1 cellular context compared by ENCODE assay signal in the genomic region with DNA sequence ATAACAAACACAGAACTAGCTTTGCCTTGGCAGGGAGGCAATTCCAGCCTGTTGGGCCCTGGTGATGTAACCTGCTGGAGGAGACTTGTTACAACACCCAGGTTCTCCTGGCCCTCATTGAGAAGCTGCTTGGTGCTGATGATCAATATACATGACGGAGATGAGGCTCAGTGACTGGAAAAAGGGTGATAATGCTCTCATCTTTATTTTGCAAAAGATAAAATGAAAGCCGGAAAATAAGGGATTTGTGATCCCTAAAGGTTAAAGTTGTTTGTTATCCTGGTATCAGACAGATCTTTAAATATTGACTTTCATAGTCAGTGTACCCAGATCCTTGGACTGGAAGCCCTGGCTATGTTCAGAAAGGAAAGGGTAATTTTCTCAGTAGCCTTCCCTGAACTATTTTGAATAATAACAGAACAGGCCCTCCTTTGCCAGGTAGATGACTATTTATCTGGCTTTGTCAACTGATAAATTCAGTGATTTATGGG.
TF ChIP-seq lines count a peak whose summit lies in the region.

No MANE protein-coding gene starts in this region.

TF ChIP-seq in HepG2, 621 proteins besides CTCF, POLR2A, EP300 and RAD21 (continued from another document and continues in another):
- TF ChIP-seq HMGXB3 (CRISPR knock-in tag; IDR thresholded peaks at IDR 0.05; ENCODE audit: borderline replicate concordance) (no peak), TEAD2 (CRISPR knock-in tag; IDR thresholded peaks at IDR 0.05) (no peak), ZNF337 (CRISPR knock-in tag; IDR thresholded peaks at IDR 0.05; ENCODE audit: borderline replicate concordance, low read depth) (no peak), ISL2 (CRISPR knock-in tag; IDR thresholded peaks at IDR 0.05) (peak; percentile 78; the same call in 1 of the 2 replicates), SALL1 (CRISPR knock-in tag; IDR thresholded peaks at IDR 0.05) (peak; percentile 40; the same call in 1 of the 2 replicates), TCF7 (IDR thresholded peaks at IDR 0.05; ENCODE audit: low read depth) (peak; percentile 78), THYN1 (CRISPR knock-in tag; IDR thresholded peaks at IDR 0.05; ENCODE audit: borderline replicate concordance, low read depth) (no peak), ZNF503 (CRISPR knock-in tag; IDR thresholded peaks at IDR 0.05) (peak; percentile 68; the same call in 1 of the 2 replicates), SALL2 (CRISPR knock-in tag; IDR thresholded peaks at IDR 0.05) (no peak), STAT6 (CRISPR knock-in tag; IDR thresholded peaks at IDR 0.05; ENCODE audit: borderline replicate concordance) (no peak), SMAD9 (CRISPR knock-in tag; IDR thresholded peaks at IDR 0.05) (no peak), FOXA1 (IDR thresholded peaks at IDR 0.05) (0 out of 2 replicates have a peak, but pooled peaks have one; percentile 26), FOXA1 (CRISPR knock-in tag; IDR thresholded peaks at IDR 0.05) (peak; percentile 49; the same call in 1 of the 2 replicates), HDAC2 (CRISPR knock-in tag; IDR thresholded peaks at IDR 0.05) (peak; percentile 18; the same call in 1 of the 2 replicates), SOX13 (IDR thresholded peaks at IDR 0.05) (no peak), SOX13 (CRISPR knock-in tag; conservative IDR thresholded peaks at IDR 0.05 in 1 of 2, IDR thresholded peaks at IDR 0.05 in 1 of 2) (peak in 1 of 2 experiments; percentile 70; a peak in 2 of 4 replicates), ZNF788 (CRISPR knock-in tag; IDR thresholded peaks at IDR 0.05; ENCODE audit: borderline replicate concordance) (no peak), HOXA3 (CRISPR knock-in tag; IDR thresholded peaks at IDR 0.05) (peak; percentile 20; the same call in 1 of the 2 replicates), ZBTB20 (CRISPR knock-in tag; IDR thresholded peaks at IDR 0.05; ENCODE audit: borderline replicate concordance, low read depth) (no peak), PAF1 (CRISPR knock-in tag; IDR thresholded peaks at IDR 0.05) (no peak), NCOA2 (CRISPR knock-in tag; IDR thresholded peaks at IDR 0.05) (peak; percentile 64; the same call in 1 of the 2 replicates), NFYC (CRISPR knock-in tag; IDR thresholded peaks at IDR 0.05) (no peak), SOX5 (CRISPR knock-in tag; IDR thresholded peaks at IDR 0.05; ENCODE audit: borderline replicate concordance) (peak; percentile 62), ZNF451 (CRISPR knock-in tag; IDR thresholded peaks at IDR 0.05) (no peak), ATF2 (CRISPR knock-in tag; IDR thresholded peaks at IDR 0.05) (peak; percentile 19; the same call in 1 of the 2 replicates), CBFB (CRISPR knock-in tag; IDR thresholded peaks at IDR 0.05) (no peak), ZNF777 (CRISPR knock-in tag; IDR thresholded peaks at IDR 0.05) (no peak), ELF1 (CRISPR knock-in tag; IDR thresholded peaks at IDR 0.05) (no peak), FOSL2 (CRISPR knock-in tag; IDR thresholded peaks at IDR 0.05) (peak; percentile 50)
- TF ChIP-seq, protein P1, sequence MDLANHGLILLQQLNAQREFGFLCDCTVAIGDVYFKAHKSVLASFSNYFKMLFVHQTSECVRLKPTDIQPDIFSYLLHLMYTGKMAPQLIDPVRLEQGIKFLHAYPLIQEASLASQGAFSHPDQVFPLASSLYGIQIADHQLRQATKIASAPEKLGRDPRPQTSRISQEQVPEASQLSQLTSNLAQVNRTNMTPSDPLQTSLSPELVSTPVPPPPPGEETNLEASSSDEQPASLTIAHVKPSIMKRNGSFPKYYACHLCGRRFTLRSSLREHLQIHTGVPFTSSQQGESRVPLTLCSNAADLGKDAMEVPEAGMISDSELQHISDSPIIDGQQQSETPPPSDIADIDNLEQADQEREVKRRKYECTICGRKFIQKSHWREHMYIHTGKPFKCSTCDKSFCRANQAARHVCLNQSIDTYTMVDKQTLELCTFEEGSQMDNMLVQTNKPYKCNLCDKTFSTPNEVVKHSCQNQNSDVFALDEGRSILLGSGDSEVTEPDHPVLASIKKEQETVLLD (CRISPR knock-in tag; IDR thresholded peaks at IDR 0.05; ENCODE audit: low read depth) = no peak
- TF ChIP-seq, protein P2, sequence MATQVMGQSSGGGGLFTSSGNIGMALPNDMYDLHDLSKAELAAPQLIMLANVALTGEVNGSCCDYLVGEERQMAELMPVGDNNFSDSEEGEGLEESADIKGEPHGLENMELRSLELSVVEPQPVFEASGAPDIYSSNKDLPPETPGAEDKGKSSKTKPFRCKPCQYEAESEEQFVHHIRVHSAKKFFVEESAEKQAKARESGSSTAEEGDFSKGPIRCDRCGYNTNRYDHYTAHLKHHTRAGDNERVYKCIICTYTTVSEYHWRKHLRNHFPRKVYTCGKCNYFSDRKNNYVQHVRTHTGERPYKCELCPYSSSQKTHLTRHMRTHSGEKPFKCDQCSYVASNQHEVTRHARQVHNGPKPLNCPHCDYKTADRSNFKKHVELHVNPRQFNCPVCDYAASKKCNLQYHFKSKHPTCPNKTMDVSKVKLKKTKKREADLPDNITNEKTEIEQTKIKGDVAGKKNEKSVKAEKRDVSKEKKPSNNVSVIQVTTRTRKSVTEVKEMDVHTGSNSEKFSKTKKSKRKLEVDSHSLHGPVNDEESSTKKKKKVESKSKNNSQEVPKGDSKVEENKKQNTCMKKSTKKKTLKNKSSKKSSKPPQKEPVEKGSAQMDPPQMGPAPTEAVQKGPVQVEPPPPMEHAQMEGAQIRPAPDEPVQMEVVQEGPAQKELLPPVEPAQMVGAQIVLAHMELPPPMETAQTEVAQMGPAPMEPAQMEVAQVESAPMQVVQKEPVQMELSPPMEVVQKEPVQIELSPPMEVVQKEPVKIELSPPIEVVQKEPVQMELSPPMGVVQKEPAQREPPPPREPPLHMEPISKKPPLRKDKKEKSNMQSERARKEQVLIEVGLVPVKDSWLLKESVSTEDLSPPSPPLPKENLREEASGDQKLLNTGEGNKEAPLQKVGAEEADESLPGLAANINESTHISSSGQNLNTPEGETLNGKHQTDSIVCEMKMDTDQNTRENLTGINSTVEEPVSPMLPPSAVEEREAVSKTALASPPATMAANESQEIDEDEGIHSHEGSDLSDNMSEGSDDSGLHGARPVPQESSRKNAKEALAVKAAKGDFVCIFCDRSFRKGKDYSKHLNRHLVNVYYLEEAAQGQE (IDR thresholded peaks at IDR 0.05; ENCODE audit: borderline replicate concordance in 1 of 2, low read depth in 1 of 2, low read length in 2 of 2) = 0 out of 4 replicates have a peak, but pooled peaks of 1 of the 2 experiments have one; percentile 19
- TF ChIP-seq, protein P3, sequence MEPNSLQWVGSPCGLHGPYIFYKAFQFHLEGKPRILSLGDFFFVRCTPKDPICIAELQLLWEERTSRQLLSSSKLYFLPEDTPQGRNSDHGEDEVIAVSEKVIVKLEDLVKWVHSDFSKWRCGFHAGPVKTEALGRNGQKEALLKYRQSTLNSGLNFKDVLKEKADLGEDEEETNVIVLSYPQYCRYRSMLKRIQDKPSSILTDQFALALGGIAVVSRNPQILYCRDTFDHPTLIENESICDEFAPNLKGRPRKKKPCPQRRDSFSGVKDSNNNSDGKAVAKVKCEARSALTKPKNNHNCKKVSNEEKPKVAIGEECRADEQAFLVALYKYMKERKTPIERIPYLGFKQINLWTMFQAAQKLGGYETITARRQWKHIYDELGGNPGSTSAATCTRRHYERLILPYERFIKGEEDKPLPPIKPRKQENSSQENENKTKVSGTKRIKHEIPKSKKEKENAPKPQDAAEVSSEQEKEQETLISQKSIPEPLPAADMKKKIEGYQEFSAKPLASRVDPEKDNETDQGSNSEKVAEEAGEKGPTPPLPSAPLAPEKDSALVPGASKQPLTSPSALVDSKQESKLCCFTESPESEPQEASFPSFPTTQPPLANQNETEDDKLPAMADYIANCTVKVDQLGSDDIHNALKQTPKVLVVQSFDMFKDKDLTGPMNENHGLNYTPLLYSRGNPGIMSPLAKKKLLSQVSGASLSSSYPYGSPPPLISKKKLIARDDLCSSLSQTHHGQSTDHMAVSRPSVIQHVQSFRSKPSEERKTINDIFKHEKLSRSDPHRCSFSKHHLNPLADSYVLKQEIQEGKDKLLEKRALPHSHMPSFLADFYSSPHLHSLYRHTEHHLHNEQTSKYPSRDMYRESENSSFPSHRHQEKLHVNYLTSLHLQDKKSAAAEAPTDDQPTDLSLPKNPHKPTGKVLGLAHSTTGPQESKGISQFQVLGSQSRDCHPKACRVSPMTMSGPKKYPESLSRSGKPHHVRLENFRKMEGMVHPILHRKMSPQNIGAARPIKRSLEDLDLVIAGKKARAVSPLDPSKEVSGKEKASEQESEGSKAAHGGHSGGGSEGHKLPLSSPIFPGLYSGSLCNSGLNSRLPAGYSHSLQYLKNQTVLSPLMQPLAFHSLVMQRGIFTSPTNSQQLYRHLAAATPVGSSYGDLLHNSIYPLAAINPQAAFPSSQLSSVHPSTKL (CRISPR knock-in tag; IDR thresholded peaks at IDR 0.05) = peak; percentile 82
